ENCODE assay signal across 8 cellular contexts in the genomic region with DNA sequence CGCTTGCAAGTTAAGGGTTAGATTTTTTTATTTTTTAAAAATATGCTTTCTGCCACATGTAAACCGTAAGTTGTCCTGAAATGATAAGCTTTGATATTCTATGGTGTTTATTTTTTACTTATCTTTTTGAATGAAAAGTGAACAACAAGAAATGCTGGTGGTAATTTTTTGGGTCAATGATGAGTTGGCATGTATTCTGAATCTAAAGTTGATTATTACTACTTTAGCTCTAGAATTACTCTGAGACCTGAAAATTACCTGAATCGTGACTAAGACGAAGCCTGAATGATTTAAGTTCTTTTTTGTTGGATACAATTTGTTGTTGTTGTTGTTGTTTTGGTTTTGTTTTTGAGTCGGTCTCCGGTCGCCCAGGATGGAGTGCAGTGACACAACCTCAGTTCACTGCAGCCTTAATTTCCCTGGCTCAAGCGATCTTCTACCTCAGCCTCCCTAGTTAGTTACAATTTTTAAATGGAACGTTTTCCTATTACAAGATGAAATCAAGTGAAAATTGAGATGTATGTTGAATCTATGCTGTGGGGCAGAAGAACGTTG. TPM values are rescaled to one million over a fixed set of nuclear protein-coding genes. Genes with fewer than 3 reads are reported as not detected.
DNase-seq lines count a peak whose midpoint lies in the region; ATAC-seq, FAIRE-seq and TF ChIP-seq lines count a peak whose summit lies in the region.

No MANE protein-coding gene starts in this region.

- peaks cover 50% of the 10 kb centered on the region for H3K79me2 ChIP-seq in hepatocyte

- TF ChIP-seq CTCF in HEK293 (tag by site-specific recombination; IDR thresholded peaks at IDR 0.05), result no peak
- no peak for TF ChIP-seq CTCF in WTC11 (IDR thresholded peaks at IDR 0.05)
- TF ChIP-seq CTCF in hepatocyte (IDR thresholded peaks at IDR 0.05; ENCODE audit: poor library complexity), result no peak
- TF ChIP-seq CTCF in RWPE1 (conservative IDR thresholded peaks at IDR 0.05; ENCODE audit: low read depth), result no peak

- H3K36me3 ChIP-seq in HEK293 (ENCODE audit: control insufficient read depth in 2 of 2, insufficient read depth in 1 of 2, low read length in 2 of 2) (peaks cover 25 to 51% of the 10 kb centered on the region in 2 experiments), hepatocyte (replicated peaks; ENCODE audit: insufficient read depth, low read depth) (no peaks in the 10 kb centered on the region), small intestine (ENCODE audit: control insufficient read depth in 2 of 2, insufficient read depth in 2 of 2, low read length in 2 of 2) (peaks cover 2 to 5% of the 10 kb centered on the region in 2 donors)

- no peaks in the 10 kb centered on the region for H3K27me3 Mint-ChIP-seq in WTC11 (ENCODE audit: low read depth)

- no peaks in the 10 kb centered on the region for H3K27me3 ChIP-seq in hepatocyte
- H3K27me3 ChIP-seq in small intestine (ENCODE audit: control insufficient read depth in 2 of 2, insufficient read depth in 2 of 2, low read length in 2 of 2), result no peaks in the 10 kb centered on the region

- H3K4me3 Mint-ChIP-seq in WTC11, result peak overlapping the region; percentile 99

- no peaks in the 10 kb centered on the region for H3K9me3 ChIP-seq in HEK293 (ENCODE audit: control insufficient read depth, insufficient read depth, low read depth, low read length)
- H3K9me3 ChIP-seq in hepatocyte (ENCODE audit: low read depth), result no peaks in the 10 kb centered on the region
- H3K9me3 ChIP-seq in small intestine (ENCODE audit: control insufficient read depth, low read depth), result no peaks in the 10 kb centered on the region

- H3K4me2 ChIP-seq in hepatocyte, result peak overlapping the region; percentile 90

- CTCF ChIA-PET in HEK293 (lab: Yijun Ruan, JAX), result no interaction called here
- CTCF ChIA-PET in WTC11 (lab: Charles Lee), result interaction anchor here (0.7 kb wide), 1 partner anchor 172 kb away, joined by 3 read pairs; no protein-coding TSS in a partner anchor
- CTCF ChIA-PET in RWPE1 (lab: Yijun Ruan, JAX), result no interaction called here

- H2AFZ ChIP-seq in hepatocyte, result peak overlapping the region; percentile 31

- H3K27ac ChIP-seq in HEK293 (ENCODE audit: extremely low read depth, low read depth, low read length) (peak overlapping the region; percentile 50; the same call in 1 of the 2 replicates), hepatocyte (peak overlapping the region; percentile 75), small intestine (ENCODE audit: low read depth in 1 of 2, low read length in 1 of 2) (peak overlapping the region in 1 of 2 donors; percentile 20), RWPE1 (no peak overlapping the region)

- H3K4me1 ChIP-seq in HEK293 (ENCODE audit: control insufficient read depth, insufficient read depth, low read length) (no peaks in the 10 kb centered on the region), hepatocyte (ENCODE audit: insufficient read depth) (peaks cover 35% of the 10 kb centered on the region), small intestine (ENCODE audit: control insufficient read depth in 2 of 2, insufficient read depth in 1 of 2, low read depth in 1 of 2, low read length in 1 of 2) (peaks cover 4 to 9% of the 10 kb centered on the region in 2 donors)

- H3K4me3 ChIP-seq in HEK293 (ENCODE audit: low read depth, low read length) (peak overlapping the region; percentile 79), hepatocyte (peak overlapping the region; percentile 73), small intestine (ENCODE audit: low read depth in 1 of 2, low read length in 2 of 2) (peak overlapping the region; percentile 54 to 68)

- no peak for DNase-seq in WTC11 (ENCODE audit: low spot score)
- no peak for DNase-seq in hepatocyte (ENCODE audit: low spot score)
- DNase-seq in small intestine, result no peak
- no peak for DNase-seq in RWPE1 (ENCODE audit: low spot score)
- no peak for DNase-seq in RPMI8226
- no peak for DNase-seq in HK-2 (ENCODE audit: unreplicated experiment)
- DNase-seq in CD1c-positive myeloid dendritic cell (ENCODE audit: extremely low spot score), result no peak

- peaks cover 51% of the 10 kb centered on the region for H4K20me1 ChIP-seq in hepatocyte (ENCODE audit: insufficient read depth, poor library complexity, severe bottlenecking)

- no peak for FAIRE-seq in small intestine (lab: Jason Lieb, UNC)

- no peaks in the 10 kb centered on the region for H3K9me3 Mint-ChIP-seq in WTC11

- no peaks in the 10 kb centered on the region for H3K9me2 ChIP-seq in hepatocyte (replicated peaks; ENCODE audit: insufficient read depth)

- no peak for ATAC-seq in WTC11

- peaks cover 60% of the 10 kb centered on the region for H3K36me3 Mint-ChIP-seq in WTC11

- 1% methylated on average over 10 of the region's 10 CpGs for WGBS in hepatocyte (ENCODE audit: low lambda C conversion rate, missing lambda C conversion rate)
- WGBS in small intestine, 3 donors, result 1 to 2% (median 1%) methylated on average over 10 of the region's 10 CpGs

- H3K4me1 Mint-ChIP-seq in WTC11, result peaks cover 36% of the 10 kb centered on the region

- peak overlapping the region; percentile 97 for H3K27ac Mint-ChIP-seq in WTC11

- POLR2A ChIA-PET in HEK293 (lab: Yijun Ruan, JAX), result interaction anchor here (0.9 to 1.7 kb wide), 5 partner anchors 8 to 23 kb away, joined by 4 to 10 read pairs (median 5); a partner anchor contains a TSS
- POLR2A ChIA-PET in WTC11 (lab: Charles Lee), result interaction anchor here (1.6 kb wide), 1 partner anchor 10 kb away, joined by 12 read pairs; a partner anchor contains a TSS
- POLR2A ChIA-PET in RWPE1 (lab: Yijun Ruan, JAX; ENCODE audit: low non-redundant PET), result no interaction called here

TF ChIP-seq in HEK293, 187 proteins besides CTCF, POLR2A, EP300 and RAD21:
- TF ChIP-seq, protein P1, sequence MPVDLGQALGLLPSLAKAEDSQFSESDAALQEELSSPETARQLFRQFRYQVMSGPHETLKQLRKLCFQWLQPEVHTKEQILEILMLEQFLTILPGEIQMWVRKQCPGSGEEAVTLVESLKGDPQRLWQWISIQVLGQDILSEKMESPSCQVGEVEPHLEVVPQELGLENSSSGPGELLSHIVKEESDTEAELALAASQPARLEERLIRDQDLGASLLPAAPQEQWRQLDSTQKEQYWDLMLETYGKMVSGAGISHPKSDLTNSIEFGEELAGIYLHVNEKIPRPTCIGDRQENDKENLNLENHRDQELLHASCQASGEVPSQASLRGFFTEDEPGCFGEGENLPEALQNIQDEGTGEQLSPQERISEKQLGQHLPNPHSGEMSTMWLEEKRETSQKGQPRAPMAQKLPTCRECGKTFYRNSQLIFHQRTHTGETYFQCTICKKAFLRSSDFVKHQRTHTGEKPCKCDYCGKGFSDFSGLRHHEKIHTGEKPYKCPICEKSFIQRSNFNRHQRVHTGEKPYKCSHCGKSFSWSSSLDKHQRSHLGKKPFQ (tag by site-specific recombination; IDR thresholded peaks at IDR 0.05), result no peak
- TF ChIP-seq, protein P2, sequence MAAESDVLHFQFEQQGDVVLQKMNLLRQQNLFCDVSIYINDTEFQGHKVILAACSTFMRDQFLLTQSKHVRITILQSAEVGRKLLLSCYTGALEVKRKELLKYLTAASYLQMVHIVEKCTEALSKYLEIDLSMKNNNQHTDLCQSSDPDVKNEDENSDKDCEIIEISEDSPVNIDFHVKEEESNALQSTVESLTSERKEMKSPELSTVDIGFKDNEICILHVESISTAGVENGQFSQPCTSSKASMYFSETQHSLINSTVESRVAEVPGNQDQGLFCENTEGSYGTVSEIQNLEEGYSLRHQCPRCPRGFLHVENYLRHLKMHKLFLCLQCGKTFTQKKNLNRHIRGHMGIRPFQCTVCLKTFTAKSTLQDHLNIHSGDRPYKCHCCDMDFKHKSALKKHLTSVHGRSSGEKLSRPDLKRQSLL (tag by site-specific recombination; IDR thresholded peaks at IDR 0.05), result 0 out of 2 replicates have a peak, but pooled peaks have one; percentile 2
- TF ChIP-seq ZNF747 (tag by site-specific recombination; IDR thresholded peaks at IDR 0.05), result no peak

TF ChIP-seq in WTC11, 78 proteins besides CTCF, POLR2A, EP300 and RAD21:
- TF ChIP-seq, protein P3, sequence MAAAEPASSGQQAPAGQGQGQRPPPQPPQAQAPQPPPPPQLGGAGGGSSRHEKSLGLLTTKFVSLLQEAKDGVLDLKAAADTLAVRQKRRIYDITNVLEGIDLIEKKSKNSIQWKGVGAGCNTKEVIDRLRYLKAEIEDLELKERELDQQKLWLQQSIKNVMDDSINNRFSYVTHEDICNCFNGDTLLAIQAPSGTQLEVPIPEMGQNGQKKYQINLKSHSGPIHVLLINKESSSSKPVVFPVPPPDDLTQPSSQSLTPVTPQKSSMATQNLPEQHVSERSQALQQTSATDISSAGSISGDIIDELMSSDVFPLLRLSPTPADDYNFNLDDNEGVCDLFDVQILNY (CRISPR knock-in tag; IDR thresholded peaks at IDR 0.05), result no peak
- TF ChIP-seq KAT7 (CRISPR knock-in tag; IDR thresholded peaks at IDR 0.05; ENCODE audit: borderline replicate concordance), result 0 out of 2 replicates have a peak, but pooled peaks have one; percentile 33

RNA-seq across cellular contexts. Expression of a gene that starts 0.9 kb away (rescaled TPM):
- total RNA-seq in WTC11 (2021), result 102 to 139 TPM (median 112 TPM) in 3 replicates
- total RNA-seq in hepatocyte, result 101 and 106 TPM in 2 replicates
- polyA plus RNA-seq in hepatocyte, result 25.9 and 28.6 TPM in 2 replicates
- polyA plus RNA-seq in small intestine, result 10 to 100 TPM; 55.6 to 67.8 (median 57.5) TPM

RNA-seq across cellular contexts. Expression of a gene that starts 9.7 kb away (rescaled TPM):
- total RNA-seq in WTC11 (2021) (0.27 to 0.33 TPM (median 0.30 TPM) in 3 replicates), hepatocyte (0.37 and 0.52 TPM in 2 replicates)
- polyA plus RNA-seq in hepatocyte (0.13 and 0.19 TPM in 2 replicates), small intestine (under 1 TPM in 1 of 3 donors, not detected in 2; 0.04 TPM)
